28 cellular contexts compared by ENCODE assay signal in the genomic region with DNA sequence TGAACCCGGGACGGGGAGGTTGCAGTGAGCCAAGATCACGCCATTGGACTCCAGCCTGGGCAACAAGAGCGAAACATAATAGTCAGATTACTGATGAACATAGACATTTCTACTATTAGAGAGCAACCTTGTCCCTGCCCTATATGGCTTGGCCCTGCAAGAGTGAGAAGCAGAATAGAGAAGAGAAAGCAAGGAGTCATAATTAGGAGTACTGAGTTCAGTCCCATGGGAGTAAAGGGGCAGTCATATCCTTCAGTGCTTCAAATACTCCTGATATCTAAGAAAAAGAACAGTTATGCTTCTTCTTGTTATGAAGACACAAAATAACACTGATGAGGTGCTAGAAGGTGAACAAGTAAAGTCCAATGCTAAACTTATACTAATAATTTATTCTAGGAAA. TPM values are rescaled to one million over a fixed set of nuclear protein-coding genes. Genes with fewer than 3 reads are reported as not detected.
DNase-seq lines count a peak whose midpoint lies in the region; ATAC-seq, FAIRE-seq and TF ChIP-seq lines count a peak whose summit lies in the region.
"Had no signal": no experiment of that assay in that cellular context is flagged by ENCODE, and none has a peak within 500 bp of the region (broad histone marks: within the 10 kb centered on the region; RNA-seq: fewer than 3 reads in every experiment).

No MANE protein-coding gene starts in this region.

- ATAC-seq in GM21576 (IDR thresholded peaks at IDR 0.05; ENCODE audit: unreplicated experiment) (peak; percentile 63), PC-3 (no peak), HepG2 (no peak), HG03045 (IDR thresholded peaks at IDR 0.05; ENCODE audit: unreplicated experiment) (no peak)
- ATAC-seq: CD8-positive, alpha-beta T cell; T-cell had no signal

- H3K27ac Mint-ChIP-seq in Caco-2 (ENCODE audit: unreplicated experiment): peak overlapping the region; percentile 35
- H3K27ac Mint-ChIP-seq: CD8-positive, alpha-beta T cell; H9; HFFc6; T-cell; T-helper 2 cell treated with Interferon-gamma antibody and Interleukin-4, amounts not matched to agents 5 μg/mL and 100 μg/mL, for 36 hours had no signal

- 100% methylated on average over 4 of the region's 4 CpGs for WGBS in HepG2 (ENCODE audit: low lambda C conversion rate)

- no peak for TF ChIP-seq EP300 in HepG2 (IDR thresholded peaks at IDR 0.05; ENCODE audit: low read depth in 2 of 2, low read length in 2 of 2)
- TF ChIP-seq EP300 in HepG2 (CRISPR knock-in tag; IDR thresholded peaks at IDR 0.05; ENCODE audit: borderline replicate concordance): no peak

- H3K9me3 ChIP-seq in Caco-2: no peaks in the 10 kb centered on the region
- no peaks in the 10 kb centered on the region for H3K9me3 ChIP-seq in PC-3 (ENCODE audit: low read length)
- no peaks in the 10 kb centered on the region for H3K9me3 ChIP-seq in HepG2 (ENCODE audit: low read length)

- H3K9ac ChIP-seq in PC-3 (ENCODE audit: low read length) (peak overlapping the region; percentile 43), HepG2 (ENCODE audit: insufficient read depth, low read depth, low read length) (no peak overlapping the region)
- H3K9ac ChIP-seq: GM23248 had no signal

- FAIRE-seq in HepG2 (lab: Jason Lieb, UNC) (no peak), HTR-8/SVneo (lab: Jason Lieb, UNC) (no peak)
- FAIRE-seq: G401.6 had no signal

- TF ChIP-seq POLR2A in HepG2 (IDR thresholded peaks at IDR 0.05; ENCODE audit: insufficient read depth in 1 of 2, low read depth in 2 of 2, low read length in 2 of 2): no peak

- DNase-seq in Caco-2 (no peak), PC-3 (no peak), HepG2 (ENCODE audit: low spot score) (no peak), HTR-8/SVneo (ENCODE audit: insufficient read length, low spot score) (no peak), Kasumi-1 (lab: John Stamatoyannopoulos, UW) (no peak), NCI-H226 (no peak)
- DNase-seq: 8988T; AML-193; C1 segment of cervical spinal cord; Calu3; CD8-positive, alpha-beta T cell; DMS153; GM23248; H9; HFFc6; MM.1S; NCI-H1092; NCI-H1436; NCI-H1930; NCI-H510A treated with DMSO at 0.1 percent for 48 hours; NCI-H748 treated with DMSO at 0.1 percent for 48 hours; SIG-M5; T-cell had no signal

- no peaks in the 10 kb centered on the region; the same call in none of the 2 replicates for H3K36me3 ChIP-seq in Caco-2 (ENCODE audit: control insufficient read depth, insufficient read depth, low read length)
- peaks cover 4% of the 10 kb centered on the region for H3K36me3 ChIP-seq in PC-3 (ENCODE audit: low read depth, low read length)
- H3K36me3 ChIP-seq in HepG2 (replicated peaks in 1 of 2; ENCODE audit: control insufficient read depth in 1 of 2, insufficient read depth in 2 of 2, low read length in 2 of 2): peaks cover 0 to 5% of the 10 kb centered on the region in 2 experiments; a peak in 2 of 5 replicates

- H3K9me2 ChIP-seq in PC-3 (replicated peaks; ENCODE audit: low read length): no peaks in the 10 kb centered on the region

- peak overlapping the region; percentile 77; the same call in 1 of the 2 replicates for H3K4me2 ChIP-seq in PC-3 (ENCODE audit: low read length)
- no peak overlapping the region for H3K4me2 ChIP-seq in HepG2 (ENCODE audit: low read depth, low read length)

- no peak overlapping the region for H3K4me3 Mint-ChIP-seq in Caco-2 (ENCODE audit: unreplicated experiment)
- H3K4me3 Mint-ChIP-seq: CD8-positive, alpha-beta T cell; H9; HFFc6; T-cell; T-helper 2 cell treated with Interferon-gamma antibody and Interleukin-4, amounts not matched to agents 5 μg/mL and 100 μg/mL, for 36 hours had no signal

- H2AFZ ChIP-seq in PC-3 (ENCODE audit: low read length): no peak overlapping the region
- no peak overlapping the region for H2AFZ ChIP-seq in HepG2 (ENCODE audit: low read length)
- H2AFZ ChIP-seq: GM23248 had no signal

- peaks cover 3% of the 10 kb centered on the region for H3F3A ChIP-seq in PC-3 (ENCODE audit: low read length, unreplicated experiment)

- peaks cover 37% of the 10 kb centered on the region for H3K4me1 ChIP-seq in Caco-2
- peaks cover 50% of the 10 kb centered on the region for H3K4me1 ChIP-seq in PC-3 (ENCODE audit: insufficient read depth, low read length)
- peaks cover 60% of the 10 kb centered on the region for H3K4me1 ChIP-seq in HepG2 (ENCODE audit: insufficient read depth, low read length)

- H3K27me3 ChIP-seq in Caco-2 (replicated peaks; ENCODE audit: control insufficient read depth, insufficient read depth, low read length) (no peaks in the 10 kb centered on the region), PC-3 (ENCODE audit: low read length) (no peaks in the 10 kb centered on the region), HepG2 (ENCODE audit: control insufficient read depth in 1 of 2, insufficient read depth in 2 of 2, low read length in 2 of 2) (no peaks in the 10 kb centered on the region)

- H3K4me3 ChIP-seq in Caco-2 (ENCODE audit: low read depth, low read length): no peak overlapping the region
- H3K4me3 ChIP-seq in PC-3 (ENCODE audit: low read length): no peak overlapping the region
- H3K4me3 ChIP-seq in HepG2 (replicated peaks in 1 of 3; ENCODE audit: insufficient read depth in 1 of 3, low read depth in 2 of 3, low read length in 3 of 3): no peak overlapping the region
- H3K4me3 ChIP-seq: GM23248 had no signal

- H3K27me3 Mint-ChIP-seq in Caco-2 (ENCODE audit: insufficient read depth, unreplicated experiment): no peaks in the 10 kb centered on the region

- BruUV-seq in Caco-2 (replicated peaks; lab: Mats Ljungman, UMichigan) (no TSS peak), PC-3 (replicated peaks; lab: Mats Ljungman, UMichigan) (no TSS peak), HepG2 (replicated peaks; lab: Mats Ljungman, UMichigan) (no TSS peak)

- H3K9me3 Mint-ChIP-seq in Caco-2 (ENCODE audit: unreplicated experiment): no peaks in the 10 kb centered on the region
- H3K9me3 Mint-ChIP-seq: CD8-positive, alpha-beta T cell; HFFc6; T-cell; T-helper 2 cell treated with Interferon-gamma antibody and Interleukin-4, amounts not matched to agents 5 μg/mL and 100 μg/mL, for 36 hours had no signal

- H4K20me1 ChIP-seq in PC-3 (ENCODE audit: low read length) (no peaks in the 10 kb centered on the region), HepG2 (ENCODE audit: insufficient read depth, low read length) (no peaks in the 10 kb centered on the region)

- CTCF ChIA-PET in Caco-2 (lab: Charles Lee): no interaction called here
- CTCF ChIA-PET in PC-3 (lab: Charles Lee): no interaction called here
- CTCF ChIA-PET in HepG2 (lab: Yijun Ruan, JAX; ENCODE audit: low intra/inter-chr PET ratio, low total read pairs): interaction anchor here (2.9 kb wide), 1 partner anchor 55 kb away, joined by 9 read pairs; no protein-coding TSS in a partner anchor

- H3K4me1 Mint-ChIP-seq in Caco-2 (ENCODE audit: low read depth, unreplicated experiment): peaks cover 17% of the 10 kb centered on the region
- H3K4me1 Mint-ChIP-seq: H9, T-cell had no signal

- in situ Hi-C loops in HepG2 (cut with HindIII; ENCODE audit: extremely low pct_ligation_motif_present, low pct_unique_long_range_greater_than_20kb): no loop called here

- TF ChIP-seq CTCF in Caco-2 (IDR thresholded peaks at IDR 0.05; ENCODE audit: insufficient read depth in 1 of 2, low read depth in 1 of 2, low read length in 1 of 2, severe bottlenecking in 1 of 2, unreplicated experiment in 1 of 2) (no peak), PC-3 (conservative IDR thresholded peaks at IDR 0.05; ENCODE audit: low read depth, low read length) (no peak), HepG2 (CRISPR knock-in tag; IDR thresholded peaks at IDR 0.05) (no peak)

- peak overlapping the region; percentile 91 for H3K27ac ChIP-seq in PC-3 (ENCODE audit: low read length)
- H3K27ac ChIP-seq in HepG2 (ENCODE audit: extremely low read length, insufficient read depth, low read length): peak overlapping the region; percentile 79
- H3K27ac ChIP-seq: GM23248 had no signal

- intact Hi-C loops in Caco-2 (cut with micrococcal nuclease; ENCODE audit: unreplicated experiment): no loop called here
- intact Hi-C loops in PC-3 (cut with micrococcal nuclease): no loop called here
- intact Hi-C loops in HepG2 (cut with micrococcal nuclease; ENCODE audit: unreplicated experiment): loop anchor here (2.0 kb wide), 1 partner anchor 21 kb away; no protein-coding TSS in a partner anchor

- no peaks in the 10 kb centered on the region for H3K79me2 ChIP-seq in PC-3 (ENCODE audit: low read length)
- no peaks in the 10 kb centered on the region for H3K79me2 ChIP-seq in HepG2 (ENCODE audit: insufficient read depth, low read length)

- H3K36me3 Mint-ChIP-seq in Caco-2 (ENCODE audit: insufficient read depth, unreplicated experiment): peaks cover 64% of the 10 kb centered on the region

- POLR2A ChIA-PET in Caco-2 (lab: Charles Lee) (no interaction called here), PC-3 (lab: Charles Lee; ENCODE audit: unreplicated experiment) (no interaction called here), HepG2 (lab: Yijun Ruan, JAX) (interaction anchor here (1.7 to 2.1 kb wide), 2 partner anchors 21 to 53 kb away, joined by 11 to 12 read pairs; a partner anchor contains a TSS)

- no peak for TF ChIP-seq RAD21 in HepG2 (CRISPR knock-in tag; IDR thresholded peaks at IDR 0.05)

RNA-seq across cellular contexts. Expression of a gene that starts 33.8 kb away (rescaled TPM):
- total RNA-seq in Caco-2 (2022) (2.9 and 3.6 TPM in 2 replicates), PC-3 (2014; rRNA removed) (not detected in 2 replicates), HepG2 (2016; rRNA removed; fragmentation: Illumina TruSeq; extraction: Trizol) (1.1 and 1.5 TPM in 2 replicates)
- total RNA-seq in HepG2 (2016; cell fraction: cytosol; rRNA removed; fragmentation: Illumina TruSeq; extraction: Trizol; ENCODE audit: low read depth): 0.20 and 0.26 TPM in 2 replicates
- total RNA-seq in HepG2 (2016; cell fraction: insoluble cytoplasmic fraction; rRNA removed; fragmentation: Illumina TruSeq; extraction: Trizol): 0.61 and 1.3 TPM in 2 replicates
- 0.59 and 0.72 TPM in 2 replicates for total RNA-seq in HepG2 (2016; cell fraction: membrane; rRNA removed; fragmentation: Illumina TruSeq; extraction: Trizol)
- total RNA-seq in HepG2 (2016; cell fraction: nucleus; rRNA removed; fragmentation: Illumina TruSeq; extraction: Trizol): 1.3 and 1.6 TPM in 2 replicates
- polyA plus RNA-seq in HepG2 (2011; rRNA removed): 1.0 and 1.3 TPM in 2 replicates
- polyA plus RNA-seq in HepG2 (2011; cell fraction: cytosol; rRNA removed): 0.83 and 1.1 TPM in 2 replicates
- polyA plus RNA-seq in HepG2 (2011; cell fraction: nucleus; rRNA removed): 0.55 and 0.59 TPM in 2 replicates
- 0.47 and 0.85 TPM in 2 replicates for polyA plus RNA-seq in HepG2 (2012)
- 0.24 and 0.27 TPM in 2 replicates for polyA plus RNA-seq in HepG2 (2016; cell fraction: cytosol; fragmentation: Illumina TruSeq; extraction: Trizol; ENCODE audit: low read depth)
- 1.2 and 1.5 TPM in 2 replicates for polyA plus RNA-seq in HepG2 (2016; cell fraction: insoluble cytoplasmic fraction; fragmentation: Illumina TruSeq; extraction: Trizol; ENCODE audit: low read depth)
- polyA plus RNA-seq in HepG2 (2016; cell fraction: membrane; fragmentation: Illumina TruSeq; extraction: Trizol; ENCODE audit: low read depth): 0.60 and 0.61 TPM in 2 replicates
- polyA plus RNA-seq in HepG2 (2016; cell fraction: nucleus; fragmentation: Illumina TruSeq; extraction: Trizol; ENCODE audit: insufficient read depth, low read depth): 2.0 and 2.2 TPM in 2 replicates
- polyA minus RNA-seq in HepG2 (2011; rRNA and poly(A)+ RNA removed; ENCODE audit: low replicate concordance): 1.3 TPM in 1 of 2 replicates, not detected in the other
- 0.18 and 0.30 TPM in 2 replicates for polyA minus RNA-seq in HepG2 (2011; cell fraction: cytosol; rRNA and poly(A)+ RNA removed)
- 0.26 and 0.50 TPM in 2 replicates for polyA minus RNA-seq in HepG2 (2011; cell fraction: nucleus; rRNA and poly(A)+ RNA removed)
- total RNA-seq: CD8-positive, alpha-beta T cell; GM23248; H9; HFFc6 had no signal
- polyA plus RNA-seq: GM23248 had no signal

RNA-seq across cellular contexts. Expression of a gene that starts 46.0 kb away (rescaled TPM):
- total RNA-seq in Caco-2 (2022): 67.6 and 69.7 TPM in 2 replicates
- total RNA-seq in PC-3 (2014; rRNA removed): 24.8 and 25.7 TPM in 2 replicates
- 17.6 and 24.5 TPM in 2 replicates for total RNA-seq in HepG2 (2016; rRNA removed; fragmentation: Illumina TruSeq; extraction: Trizol)
- 2.6 and 2.8 TPM in 2 replicates for total RNA-seq in HepG2 (2016; cell fraction: cytosol; rRNA removed; fragmentation: Illumina TruSeq; extraction: Trizol; ENCODE audit: low read depth)
- total RNA-seq in HepG2 (2016; cell fraction: insoluble cytoplasmic fraction; rRNA removed; fragmentation: Illumina TruSeq; extraction: Trizol): 18.3 and 23.4 TPM in 2 replicates
- total RNA-seq in HepG2 (2016; cell fraction: membrane; rRNA removed; fragmentation: Illumina TruSeq; extraction: Trizol): 7.4 and 9.5 TPM in 2 replicates
- total RNA-seq in HepG2 (2016; cell fraction: nucleus; rRNA removed; fragmentation: Illumina TruSeq; extraction: Trizol): 14.0 and 15.8 TPM in 2 replicates
- 5.4 and 7.3 TPM in 2 replicates for polyA plus RNA-seq in HepG2 (2011; rRNA removed)
- 3.3 and 4.4 TPM in 2 replicates for polyA plus RNA-seq in HepG2 (2011; cell fraction: cytosol; rRNA removed)
- polyA plus RNA-seq in HepG2 (2011; cell fraction: nucleus; rRNA removed): 4.3 and 5.0 TPM in 2 replicates
- 6.3 and 8.2 TPM in 2 replicates for polyA plus RNA-seq in HepG2 (2012)
- polyA plus RNA-seq in HepG2 (2016; cell fraction: cytosol; fragmentation: Illumina TruSeq; extraction: Trizol; ENCODE audit: low read depth): 1.5 and 1.7 TPM in 2 replicates
- 16.4 and 18.5 TPM in 2 replicates for polyA plus RNA-seq in HepG2 (2016; cell fraction: insoluble cytoplasmic fraction; fragmentation: Illumina TruSeq; extraction: Trizol; ENCODE audit: low read depth)
- 4.0 and 4.4 TPM in 2 replicates for polyA plus RNA-seq in HepG2 (2016; cell fraction: membrane; fragmentation: Illumina TruSeq; extraction: Trizol; ENCODE audit: low read depth)
- polyA plus RNA-seq in HepG2 (2016; cell fraction: nucleus; fragmentation: Illumina TruSeq; extraction: Trizol; ENCODE audit: insufficient read depth, low read depth): 15.0 and 16.3 TPM in 2 replicates
- 6.5 and 7.6 TPM in 2 replicates for polyA minus RNA-seq in HepG2 (2011; rRNA and poly(A)+ RNA removed; ENCODE audit: low replicate concordance)
- 5.8 and 6.3 TPM in 2 replicates for polyA minus RNA-seq in HepG2 (2011; cell fraction: cytosol; rRNA and poly(A)+ RNA removed)
- polyA minus RNA-seq in HepG2 (2011; cell fraction: nucleus; rRNA and poly(A)+ RNA removed): 11.7 and 12.3 TPM in 2 replicates

RNA-seq across cellular contexts. Expression of a gene that starts 50.9 kb away (rescaled TPM):
- not detected in 2 replicates for total RNA-seq in Caco-2 (2022)
- total RNA-seq in PC-3 (2014; rRNA removed): not detected in 2 replicates
- 0.49 and 0.86 TPM in 2 replicates for total RNA-seq in HepG2 (2016; rRNA removed; fragmentation: Illumina TruSeq; extraction: Trizol)
- total RNA-seq in HepG2 (2016; cell fraction: cytosol; rRNA removed; fragmentation: Illumina TruSeq; extraction: Trizol; ENCODE audit: low read depth): 0.26 TPM in 1 of 2 replicates, not detected in the other
- 0.39 and 0.43 TPM in 2 replicates for total RNA-seq in HepG2 (2016; cell fraction: insoluble cytoplasmic fraction; rRNA removed; fragmentation: Illumina TruSeq; extraction: Trizol)
- 0.40 and 0.72 TPM in 2 replicates for total RNA-seq in HepG2 (2016; cell fraction: membrane; rRNA removed; fragmentation: Illumina TruSeq; extraction: Trizol)
- total RNA-seq in HepG2 (2016; cell fraction: nucleus; rRNA removed; fragmentation: Illumina TruSeq; extraction: Trizol): 0.87 TPM in 1 of 2 replicates, not detected in the other
- 0.33 and 0.41 TPM in 2 replicates for polyA plus RNA-seq in HepG2 (2011; rRNA removed)
- polyA plus RNA-seq in HepG2 (2011; cell fraction: cytosol; rRNA removed): 0.21 and 0.54 TPM in 2 replicates
- polyA plus RNA-seq in HepG2 (2011; cell fraction: nucleus; rRNA removed): 0.19 TPM in 1 of 2 replicates, not detected in the other
- polyA plus RNA-seq in HepG2 (2012): 0.25 and 0.40 TPM in 2 replicates
- 0.27 and 0.34 TPM in 2 replicates for polyA plus RNA-seq in HepG2 (2016; cell fraction: cytosol; fragmentation: Illumina TruSeq; extraction: Trizol; ENCODE audit: low read depth)
- polyA plus RNA-seq in HepG2 (2016; cell fraction: insoluble cytoplasmic fraction; fragmentation: Illumina TruSeq; extraction: Trizol; ENCODE audit: low read depth): 0.35 and 0.63 TPM in 2 replicates
- polyA plus RNA-seq in HepG2 (2016; cell fraction: membrane; fragmentation: Illumina TruSeq; extraction: Trizol; ENCODE audit: low read depth): 0.42 and 0.45 TPM in 2 replicates
- polyA plus RNA-seq in HepG2 (2016; cell fraction: nucleus; fragmentation: Illumina TruSeq; extraction: Trizol; ENCODE audit: insufficient read depth, low read depth): 0.49 TPM in 1 of 2 replicates, not detected in the other
- 0.28 TPM in 1 of 2 replicates, not detected in the other for polyA minus RNA-seq in HepG2 (2011; rRNA and poly(A)+ RNA removed; ENCODE audit: low replicate concordance)
- not detected in 2 replicates for polyA minus RNA-seq in HepG2 (2011; cell fraction: cytosol; rRNA and poly(A)+ RNA removed)
- polyA minus RNA-seq in HepG2 (2011; cell fraction: nucleus; rRNA and poly(A)+ RNA removed): 0.64 TPM in 1 of 2 replicates, not detected in the other
- total RNA-seq: CD8-positive, alpha-beta T cell; GM23248; H9; HFFc6; T-cell had no signal
- polyA plus RNA-seq: AG04450, GM23248 had no signal
